In genomic region chr3:49007771-49008528, GRCh38 we compare ENCODE assay signal across 8 cellular contexts. TPM values are rescaled to one million over a fixed set of nuclear protein-coding genes. Genes with fewer than 3 reads are reported as not detected.
DNase-seq lines count a peak whose midpoint lies in the region; ATAC-seq and TF ChIP-seq lines count a peak whose summit lies in the region.

No MANE protein-coding gene starts in this region.

- in situ Hi-C loops in IMR-90 (cut with MboI; ENCODE audit: low sequenced_read_pairs), result no loop called here

- no TSS peak for BruUV-seq in IMR-90 (replicated peaks; lab: Mats Ljungman, UMichigan)

- no peak overlapping the region for H2BK20ac ChIP-seq in IMR-90 (ENCODE audit: low read depth, low read length)

- H2AFZ ChIP-seq in IMR-90 (replicated peaks; ENCODE audit: low read length, poor library complexity), result peak overlapping the region; percentile 95

- TF ChIP-seq CTCF in IMR-90 (conservative IDR thresholded peaks at IDR 0.05; ENCODE audit: low read depth, low read length), result no peak
- TF ChIP-seq CTCF in omental fat pad (IDR thresholded peaks at IDR 0.05), result no peak
- TF ChIP-seq CTCF in thoracic aorta (IDR thresholded peaks at IDR 0.05), result no peak

- CTCF ChIA-PET in IMR-90 (lab: Yijun Ruan, JAX), result interaction anchor here (0.9 to 1.5 kb wide), 4 partner anchors 10 to 86 kb away, joined by 3 to 10 read pairs (median 4); partner anchors contain the start of gene QRICH1

- H3K4ac ChIP-seq in IMR-90 (ENCODE audit: low read depth, low read length), result peak overlapping the region; percentile 99

- H3K27me3 ChIP-seq in IMR-90 (ENCODE audit: control insufficient read depth, insufficient read depth, low read length) (no peaks in the 10 kb centered on the region), thoracic aorta (replicated peaks; ENCODE audit: insufficient read depth) (no peaks in the 10 kb centered on the region)

- H3K9me1 ChIP-seq in IMR-90 (ENCODE audit: insufficient read depth, low read length), result peaks cover 26% of the 10 kb centered on the region

- H2BK120ac ChIP-seq in IMR-90 (ENCODE audit: low read depth, low read length), result peak overlapping the region; percentile 69; the same call in 1 of the 2 replicates

- no peak overlapping the region for H3K56ac ChIP-seq in IMR-90 (ENCODE audit: extremely low read depth, insufficient read depth, low read length)

- H2AK9ac ChIP-seq in IMR-90 (replicated peaks; ENCODE audit: low read depth, low read length, poor library complexity), result peak overlapping the region; percentile 99

- H2AK5ac ChIP-seq in IMR-90 (ENCODE audit: low read depth, low read length), result peak overlapping the region; percentile 98

- peaks cover 36% of the 10 kb centered on the region for H4K20me1 ChIP-seq in IMR-90 (ENCODE audit: insufficient read depth, low read length)

- H3K4me1 ChIP-seq in IMR-90 (ENCODE audit: control insufficient read depth, insufficient read depth, low read length) (peaks cover 13% of the 10 kb centered on the region), thoracic aorta (ENCODE audit: control insufficient read depth in 1 of 2, low read depth in 2 of 2) (peaks cover 5 to 21% of the 10 kb centered on the region in 2 donors)

- H4K8ac ChIP-seq in IMR-90 (ENCODE audit: low read depth in 2 of 2, low read length in 2 of 2), result peak overlapping the region; percentile 98

- H3K27ac ChIP-seq in IMR-90 (ENCODE audit: insufficient read depth, low read length), result peak overlapping the region; percentile 99
- peak overlapping the region; percentile 85 for H3K27ac ChIP-seq in SK-N-MC
- H3K27ac ChIP-seq in thoracic aorta, result peak overlapping the region; percentile 97

- whole genome bisulfite sequencing in IMR-90 (ENCODE audit: extremely low coverage in 2 of 2, insufficient read length in 1 of 2), 2 experiments, result 45% methylated on average over 10 of the region's 41 CpGs; no CpG with 5 or more reads in 1 of the 2 experiments

- TF ChIP-seq POLR2A in IMR-90 (IDR thresholded peaks at IDR 0.05; ENCODE audit: low read depth, low read length), result no peak

- H3K4me2 ChIP-seq in IMR-90 (ENCODE audit: low read depth, low read length), result peak overlapping the region; percentile 92

- H3K36me3 ChIP-seq in IMR-90 (ENCODE audit: control insufficient read depth, insufficient read depth, low read length) (peaks cover 18% of the 10 kb centered on the region), SK-N-MC (ENCODE audit: insufficient read depth, low read length) (no peaks in the 10 kb centered on the region), thoracic aorta (peaks cover 8% of the 10 kb centered on the region)

- peak overlapping the region; percentile 91; the same call in 1 of the 2 replicates for H3K23ac ChIP-seq in IMR-90 (ENCODE audit: low read depth, low read length)

- H3K9ac ChIP-seq in IMR-90 (ENCODE audit: low read depth, low read length) (peak overlapping the region; percentile 99), SK-N-MC (ENCODE audit: insufficient read length) (peak overlapping the region; percentile 90)

- H3K9me3 ChIP-seq in IMR-90 (ENCODE audit: control insufficient read depth, insufficient read depth, low read length) (no peaks in the 10 kb centered on the region), SK-N-MC (ENCODE audit: low read depth, low read length) (no peaks in the 10 kb centered on the region), thoracic aorta (no peaks in the 10 kb centered on the region)

- H3K4me3 ChIP-seq in IMR-90 (ENCODE audit: insufficient read depth, low read depth, low read length) (peak overlapping the region; percentile 87), SK-N-MC (peak overlapping the region; percentile 84), thoracic aorta (peak overlapping the region; percentile 91)

- H3K79me1 ChIP-seq in IMR-90 (ENCODE audit: low read depth in 1 of 2, low read length in 2 of 2), result peaks cover 0 to 58% of the 10 kb centered on the region in 2 experiments; a peak in 2 of 4 replicates

- H4K5ac ChIP-seq in IMR-90 (ENCODE audit: low read depth, low read length), result peak overlapping the region; percentile 97

- POLR2A ChIA-PET in IMR-90 (lab: Charles Lee; ENCODE audit: unreplicated experiment), result interaction anchor here (0.5 to 2.5 kb wide), 4 partner anchors 10 to 51 kb away, joined by 3 to 13 read pairs (median 8); partner anchors contain the start of genes DALRD3 and P4HTM

- H4K91ac ChIP-seq in IMR-90 (ENCODE audit: insufficient read depth, low read depth, low read length), result peak overlapping the region; percentile 99

- peak overlapping the region; percentile 94; the same call in 1 of the 2 replicates for H3K18ac ChIP-seq in IMR-90 (ENCODE audit: low read depth, low read length)

- peak overlapping the region; percentile 95 for H2BK5ac ChIP-seq in IMR-90 (ENCODE audit: low read depth, low read length, poor library complexity, severe bottlenecking)

- DNase-seq in DMS114 treated with DMSO at 0.1 percent for 48 hours (lab: John Stamatoyannopoulos, UW; ENCODE audit: unreplicated experiment) (peak; percentile 31), IMR-90 (peak; percentile 71), SK-N-MC (ENCODE audit: low read depth, low spot score) (no peak), globus pallidus (ENCODE audit: low spot score) (peak; percentile 77), omental fat pad (ENCODE audit: low spot score) (no peak), thoracic aorta (ENCODE audit: low spot score) (no peak)
- peak; percentile 84 for DNase-seq in activated naive CD4-positive, alpha-beta T cell treated with anti-CD3 and anti-CD28 coated beads, Interleukin-2, amount 50 U/mL, for 16 hours

- TF ChIP-seq RAD21 in IMR-90 (IDR thresholded peaks at IDR 0.05; ENCODE audit: low read length), result no peak

- ATAC-seq in GM21528 (IDR thresholded peaks at IDR 0.05; ENCODE audit: low FRiP score, unreplicated experiment) (peak; percentile 42), IMR-90 (ENCODE audit: low read depth) (peak; percentile 82), omental fat pad (ENCODE audit: low FRiP score) (peak; percentile 72), thoracic aorta (ENCODE audit: insufficient number of reproducible peaks, low FRiP score, low read depth) (peak; percentile 53)

- H3K14ac ChIP-seq in IMR-90 (replicated peaks; ENCODE audit: low read depth, low read length), result peak overlapping the region; percentile 99

- dilution Hi-C loops in IMR-90 (cut with HindIII; ENCODE audit: low sequenced_read_pairs, unreplicated experiment), result no loop called here

- H2BK15ac ChIP-seq in IMR-90 (ENCODE audit: low read depth, low read length), result no peak overlapping the region; the same call in 1 of the 3 replicates

- intact Hi-C loops in IMR-90 (cut with micrococcal nuclease), result loop anchor here (2.0 kb wide), 1 partner anchor 19 kb away; no protein-coding TSS in a partner anchor

TF ChIP-seq in IMR-90, 13 proteins besides CTCF, POLR2A, EP300 and RAD21:
- TF ChIP-seq BHLHE40 (IDR thresholded peaks at IDR 0.05; ENCODE audit: low read depth, low read length) (no peak), CHD1 (IDR thresholded peaks at IDR 0.05; ENCODE audit: low read depth, low read length) (no peak), RFX5 (IDR thresholded peaks at IDR 0.05; ENCODE audit: low read depth, low read length) (no peak), MAZ (IDR thresholded peaks at IDR 0.05; ENCODE audit: borderline replicate concordance, low read depth, low read length) (peak; percentile 84)
- TF ChIP-seq, protein P1, sequence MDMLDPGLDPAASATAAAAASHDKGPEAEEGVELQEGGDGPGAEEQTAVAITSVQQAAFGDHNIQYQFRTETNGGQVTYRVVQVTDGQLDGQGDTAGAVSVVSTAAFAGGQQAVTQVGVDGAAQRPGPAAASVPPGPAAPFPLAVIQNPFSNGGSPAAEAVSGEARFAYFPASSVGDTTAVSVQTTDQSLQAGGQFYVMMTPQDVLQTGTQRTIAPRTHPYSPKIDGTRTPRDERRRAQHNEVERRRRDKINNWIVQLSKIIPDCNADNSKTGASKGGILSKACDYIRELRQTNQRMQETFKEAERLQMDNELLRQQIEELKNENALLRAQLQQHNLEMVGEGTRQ (IDR thresholded peaks at IDR 0.05; ENCODE audit: low read depth, low read length), result no peak

RNA-seq across cellular contexts. Expression of gene WDR6, which starts 0.8 kb away (rescaled TPM):
- total RNA-seq in IMR-90 (2012; rRNA removed) (55.8 and 60.9 TPM in 2 replicates), omental fat pad (100 to 1,000 TPM in 1 of 4 donors, 10 to 100 TPM in 3; 69.2 to 121 (median 81.5) TPM), thoracic aorta (100 to 1,000 TPM in 1 of 2 donors, 10 to 100 TPM in 1; 89.9 to 121 TPM)
- 160 and 172 TPM in 2 replicates for polyA plus RNA-seq in IMR-90 (2012; rRNA removed)
- 97.3 and 121 TPM in 2 replicates for polyA plus RNA-seq in IMR-90 (2012; cell fraction: cytosol; rRNA removed)
- 1,034 and 1,622 TPM in 2 replicates for polyA plus RNA-seq in IMR-90 (2012; cell fraction: nucleus; rRNA removed; ENCODE audit: low replicate concordance)

RNA-seq across cellular contexts. Expression of gene DALRD3, which starts 10.4 kb away (rescaled TPM):
- total RNA-seq in IMR-90 (2012; rRNA removed) (27.8 and 28.3 TPM in 2 replicates), omental fat pad (10 to 100 TPM; 15.3 to 36.9 (median 30.9) TPM), thoracic aorta (10 to 100 TPM; 16.8 to 36.8 TPM)
- polyA plus RNA-seq in IMR-90 (2012; rRNA removed), result 42.2 and 43.5 TPM in 2 replicates
- polyA plus RNA-seq in IMR-90 (2012; cell fraction: cytosol; rRNA removed), result 33.8 and 36.4 TPM in 2 replicates
- polyA plus RNA-seq in IMR-90 (2012; cell fraction: nucleus; rRNA removed; ENCODE audit: low replicate concordance), result 116 and 195 TPM in 2 replicates

RNA-seq across cellular contexts. Expression of gene NDUFAF3, which starts 14.0 kb away (rescaled TPM):
- 26.5 and 43.3 TPM in 2 replicates for total RNA-seq in IMR-90 (2012; rRNA removed)
- 112 and 137 TPM in 2 replicates for polyA plus RNA-seq in IMR-90 (2012; rRNA removed)
- 38.6 and 96.1 TPM in 2 replicates for polyA plus RNA-seq in IMR-90 (2012; cell fraction: cytosol; rRNA removed)
- 22.8 and 47.7 TPM in 2 replicates for polyA plus RNA-seq in IMR-90 (2012; cell fraction: nucleus; rRNA removed; ENCODE audit: low replicate concordance)
- total RNA-seq in omental fat pad, result 100 to 1,000 TPM; 108 to 175 (median 140) TPM
- 100 to 1,000 TPM in 1 of 2 donors, 10 to 100 TPM in 1; 65.7 to 164 TPM for total RNA-seq in thoracic aorta

RNA-seq across cellular contexts. Expression of gene P4HTM, which starts 17.9 kb away (rescaled TPM):
- total RNA-seq in IMR-90 (2012; rRNA removed) (10.4 and 11.1 TPM in 2 replicates), omental fat pad (10 to 100 TPM; 25.7 to 43.1 (median 28.2) TPM), thoracic aorta (10 to 100 TPM; 57.6 to 75.1 TPM)
- 26.1 and 29.7 TPM in 2 replicates for polyA plus RNA-seq in IMR-90 (2012; rRNA removed)
- polyA plus RNA-seq in IMR-90 (2012; cell fraction: cytosol; rRNA removed), result 18.8 and 34.8 TPM in 2 replicates
- polyA plus RNA-seq in IMR-90 (2012; cell fraction: nucleus; rRNA removed; ENCODE audit: low replicate concordance), result 99.3 and 171 TPM in 2 replicates

RNA-seq across cellular contexts. Expression of gene IMPDH2, which starts 21.2 kb away (rescaled TPM):
- 268 and 296 TPM in 2 replicates for total RNA-seq in IMR-90 (2012; rRNA removed)
- polyA plus RNA-seq in IMR-90 (2012; rRNA removed), result 190 and 194 TPM in 2 replicates
- 126 and 176 TPM in 2 replicates for polyA plus RNA-seq in IMR-90 (2012; cell fraction: cytosol; rRNA removed)
- 254 and 364 TPM in 2 replicates for polyA plus RNA-seq in IMR-90 (2012; cell fraction: nucleus; rRNA removed; ENCODE audit: low replicate concordance)
- 100 to 1,000 TPM; 125 to 149 (median 138) TPM for total RNA-seq in omental fat pad
- 10 to 100 TPM; 56.0 to 96.2 TPM for total RNA-seq in thoracic aorta

Comparison
In these comparisons a context has a peak if more than half of its experiments do, and no peak if none do; other contexts are left out.
1. DNase-seq: peak in DMS114 treated with DMSO at 0.1 percent for 48 hours (single experiment), IMR-90 (single experiment), activated naive CD4-positive, alpha-beta T cell treated with anti-CD3 and anti-CD28 coated beads, Interleukin-2, amount 50 U/mL, for 16 hours (single experiment) and globus pallidus (single experiment); none in SK-N-MC (single experiment), omental fat pad (single experiment) and thoracic aorta (single experiment).
2. Peak in every context shown above with its lines, with median percentiles within 50 percentile points of each other: ATAC-seq, H3K27ac ChIP-seq and H3K4me3 ChIP-seq.